Comparison of ENCODE assay signal across 8 cellular contexts in genomic region chr15:90955911-90956310, GRCh38. TPM values are rescaled to one million over a fixed set of nuclear protein-coding genes. Genes with fewer than 3 reads are reported as not detected.
DNase-seq lines count a peak whose midpoint lies in the region; ATAC-seq and TF ChIP-seq lines count a peak whose summit lies in the region.

No MANE protein-coding gene starts in this region.

- H3K36me3 ChIP-seq in Caco-2 (ENCODE audit: control insufficient read depth, insufficient read depth, low read length) (peaks cover 1% of the 10 kb centered on the region), HUES6 (ENCODE audit: control insufficient read depth, insufficient read depth, low read length) (peaks cover 41% of the 10 kb centered on the region), mesenchymal stem cell (ENCODE audit: control insufficient read depth in 1 of 2, insufficient read depth in 2 of 2, low read depth in 1 of 2, low read length in 2 of 2) (peaks cover 37 to 53% of the 10 kb centered on the region in 2 experiments)

- H3K27ac Mint-ChIP-seq in Caco-2 (ENCODE audit: unreplicated experiment) = peak overlapping the region; percentile 87
- peak overlapping the region; percentile 97 for H3K27ac Mint-ChIP-seq in T-helper 2 cell treated with Interferon-gamma antibody and Interleukin-4, amounts not matched to agents 5 μg/mL and 100 μg/mL, for 36 hours

- H3K4me2 ChIP-seq in mesenchymal stem cell (ENCODE audit: low read length, poor library complexity, severe bottlenecking) = no peak overlapping the region

- H3K4me1 Mint-ChIP-seq in Caco-2 (ENCODE audit: low read depth, unreplicated experiment) = peaks cover 10% of the 10 kb centered on the region
- peaks cover 5% of the 10 kb centered on the region for H3K4me1 Mint-ChIP-seq in T-helper 2 cell treated with Interferon-gamma antibody and Interleukin-4, amounts not matched to agents 5 μg/mL and 100 μg/mL, for 36 hours (ENCODE audit: low read depth)

- no peak overlapping the region for H2BK12ac ChIP-seq in mesenchymal stem cell (ENCODE audit: low read length in 2 of 2)

- no peak overlapping the region for H3K23ac ChIP-seq in mesenchymal stem cell (ENCODE audit: low read length in 2 of 2)

- H3K4me3 ChIP-seq in Caco-2 (ENCODE audit: low read depth, low read length) (peak overlapping the region; percentile 99), HUES6 (ENCODE audit: low read depth, low read length) (peak overlapping the region; percentile 78), mesenchymal stem cell (ENCODE audit: insufficient read depth in 1 of 2, low read depth in 1 of 2, low read length in 2 of 2) (peak overlapping the region in 1 of 2 experiments; percentile 86)

- peaks cover 55% of the 10 kb centered on the region for H3K36me3 Mint-ChIP-seq in Caco-2 (ENCODE audit: insufficient read depth, unreplicated experiment)
- H3K36me3 Mint-ChIP-seq in T-helper 2 cell treated with Interferon-gamma antibody and Interleukin-4, amounts not matched to agents 5 μg/mL and 100 μg/mL, for 36 hours (ENCODE audit: low read depth) = peaks cover 50% of the 10 kb centered on the region

- 83% methylated on average over 8 of the region's 9 CpGs for WGBS in mesenchymal stem cell

- POLR2A ChIA-PET in Caco-2 (lab: Charles Lee) = interaction anchor here (0.5 to 0.7 kb wide), 2 partner anchors 13 to 39 kb away, joined by 4 read pairs; partner anchors contain the start of gene PRC1

- peak overlapping the region; percentile 35 for H4K8ac ChIP-seq in mesenchymal stem cell (ENCODE audit: low read length)

- H3K79me1 ChIP-seq in mesenchymal stem cell (replicated peaks; ENCODE audit: low read length, poor library complexity, severe bottlenecking) = peaks cover 15% of the 10 kb centered on the region

- H2AK5ac ChIP-seq in mesenchymal stem cell (ENCODE audit: low read length, severe bottlenecking) = no peak overlapping the region

- no peak overlapping the region for H4K91ac ChIP-seq in mesenchymal stem cell (ENCODE audit: low read length)

- H2AFZ ChIP-seq in mesenchymal stem cell (ENCODE audit: low read depth, low read length) = no peak overlapping the region

- H3K27ac ChIP-seq in HUES6 (ENCODE audit: low read depth, low read length) = no peak overlapping the region
- no peak overlapping the region for H3K27ac ChIP-seq in mesenchymal stem cell (ENCODE audit: low read length, poor library complexity, severe bottlenecking)

- no peak overlapping the region for H3K4ac ChIP-seq in mesenchymal stem cell (ENCODE audit: low read depth in 1 of 2, low read length in 2 of 2)

- H2BK15ac ChIP-seq in mesenchymal stem cell (ENCODE audit: low read depth, poor library complexity, severe bottlenecking) = no peak overlapping the region

- H3K9me3 Mint-ChIP-seq in Caco-2 (ENCODE audit: unreplicated experiment) = no peaks in the 10 kb centered on the region
- H3K9me3 Mint-ChIP-seq in T-helper 2 cell treated with Interferon-gamma antibody and Interleukin-4, amounts not matched to agents 5 μg/mL and 100 μg/mL, for 36 hours = no peaks in the 10 kb centered on the region

- no peak for ATAC-seq in GM19395 (IDR thresholded peaks at IDR 0.05; ENCODE audit: unreplicated experiment)

- H3K27me3 ChIP-seq in Caco-2 (replicated peaks; ENCODE audit: control insufficient read depth, insufficient read depth, low read length) (no peaks in the 10 kb centered on the region), HUES6 (ENCODE audit: control insufficient read depth, insufficient read depth, low read length) (peaks cover 6% of the 10 kb centered on the region; the same call in 1 of the 2 replicates), mesenchymal stem cell (ENCODE audit: control insufficient read depth in 1 of 2, insufficient read depth in 1 of 2, low read length in 2 of 2) (no peaks in the 10 kb centered on the region)

- no peaks in the 10 kb centered on the region for H3K9me3 ChIP-seq in Caco-2
- no peaks in the 10 kb centered on the region for H3K9me3 ChIP-seq in HUES6 (ENCODE audit: control insufficient read depth, insufficient read depth, low read depth, low read length)
- no peaks in the 10 kb centered on the region for H3K9me3 ChIP-seq in mesenchymal stem cell (ENCODE audit: control insufficient read depth, low read length)

- BruUV-seq in Caco-2 (replicated peaks; lab: Mats Ljungman, UMichigan) = no TSS peak

- H3K4me3 Mint-ChIP-seq in Caco-2 (ENCODE audit: unreplicated experiment) = peak overlapping the region; percentile 76
- peak overlapping the region; percentile 90 for H3K4me3 Mint-ChIP-seq in T-helper 2 cell treated with Interferon-gamma antibody and Interleukin-4, amounts not matched to agents 5 μg/mL and 100 μg/mL, for 36 hours

- no peak overlapping the region for H2BK120ac ChIP-seq in mesenchymal stem cell (ENCODE audit: low read depth, low read length)

- no peak overlapping the region for H2BK5ac ChIP-seq in mesenchymal stem cell (ENCODE audit: low read depth, low read length, poor library complexity, severe bottlenecking)

- H3K9ac ChIP-seq in HUES6 (ENCODE audit: low read length) = peak overlapping the region; percentile 42
- peak overlapping the region; percentile 78 for H3K9ac ChIP-seq in mesenchymal stem cell (ENCODE audit: low read length)

- H3K14ac ChIP-seq in mesenchymal stem cell (ENCODE audit: low read length in 2 of 2) = no peak overlapping the region

- TF ChIP-seq CTCF in Caco-2 (IDR thresholded peaks at IDR 0.05; ENCODE audit: insufficient read depth in 1 of 2, low read depth in 1 of 2, low read length in 1 of 2, severe bottlenecking in 1 of 2, unreplicated experiment in 1 of 2) = no peak

- no peaks in the 10 kb centered on the region for H3K27me3 Mint-ChIP-seq in Caco-2 (ENCODE audit: insufficient read depth, unreplicated experiment)
- H3K27me3 Mint-ChIP-seq in T-helper 2 cell treated with Interferon-gamma antibody and Interleukin-4, amounts not matched to agents 5 μg/mL and 100 μg/mL, for 36 hours (ENCODE audit: low read depth) = no peaks in the 10 kb centered on the region

- CTCF ChIA-PET in Caco-2 (lab: Charles Lee) = interaction anchor here (0.6 to 2.5 kb wide), 4 partner anchors 24 to 316 kb away, joined by 3 to 12 read pairs (median 3); partner anchors contain the start of gene HDDC3

- DNase-seq in Caco-2 (no peak), mesenchymal stem cell (no peak), Ammon's horn (ENCODE audit: low spot score) (no peak), germinal center (ENCODE audit: low spot score) (no peak), mesenteric fat pad (ENCODE audit: low spot score) (no peak)
- DNase-seq in T-helper 2 cell treated with Interferon-gamma antibody and Interleukin-4, amounts not matched to agents 5 μg/mL and 100 μg/mL, for 36 hours (ENCODE audit: low spot score) = no peak

- H3K4me1 ChIP-seq in Caco-2 (peaks cover 4% of the 10 kb centered on the region), HUES6 (ENCODE audit: control insufficient read depth, insufficient read depth, low read length) (peaks cover 14% of the 10 kb centered on the region), mesenchymal stem cell (ENCODE audit: control insufficient read depth, insufficient read depth, low read depth, low read length) (peaks cover 21% of the 10 kb centered on the region)

- no peak overlapping the region for H3K18ac ChIP-seq in mesenchymal stem cell (ENCODE audit: low read depth in 1 of 2, low read length in 2 of 2)

- intact Hi-C loops in Caco-2 (cut with micrococcal nuclease; ENCODE audit: unreplicated experiment) = loop anchor here (2.0 to 5.0 kb wide), 2 partner anchors 21 to 36 kb away; partner anchors contain the start of genes PRC1 and UNC45A

RNA-seq across cellular contexts. Expression of gene RCCD1, which starts 1.2 kb away (rescaled TPM):
- total RNA-seq in Caco-2 (2022) (26.1 and 29.6 TPM in 2 replicates), mesenteric fat pad (8.3 TPM)
- 5.6 TPM for polyA plus RNA-seq in mesenchymal stem cell (2013, experiment 1 of 2)
- 5.7 TPM for polyA plus RNA-seq in mesenchymal stem cell (2013, experiment 2 of 2)

RNA-seq across cellular contexts. Expression of gene UNC45A, which starts 20.8 kb away (rescaled TPM):
- total RNA-seq in Caco-2 (2022) (62.6 and 63.8 TPM in 2 replicates), mesenteric fat pad (52.9 TPM)
- polyA plus RNA-seq in mesenchymal stem cell (2013, experiment 1 of 2) = 30.4 TPM
- 28.6 TPM for polyA plus RNA-seq in mesenchymal stem cell (2013, experiment 2 of 2)

RNA-seq across cellular contexts. Expression of gene HDDC3, which starts 23.6 kb away (rescaled TPM):
- 20.0 and 21.6 TPM in 2 replicates for total RNA-seq in Caco-2 (2022)
- polyA plus RNA-seq in mesenchymal stem cell (2013, experiment 1 of 2) = 7.3 TPM
- 7.2 TPM for polyA plus RNA-seq in mesenchymal stem cell (2013, experiment 2 of 2)
- total RNA-seq in mesenteric fat pad = 17.1 TPM

RNA-seq across cellular contexts. Expression of gene PRC1, which starts 38.4 kb away (rescaled TPM):
- 142 and 145 TPM in 2 replicates for total RNA-seq in Caco-2 (2022)
- polyA plus RNA-seq in mesenchymal stem cell (2013, experiment 1 of 2) = 24.0 TPM
- polyA plus RNA-seq in mesenchymal stem cell (2013, experiment 2 of 2) = 24.6 TPM
- total RNA-seq in mesenteric fat pad = 3.8 TPM

RNA-seq across cellular contexts. Expression of gene MAN2A2, which starts 52.8 kb away (rescaled TPM):
- total RNA-seq in Caco-2 (2022) (64.9 and 69.8 TPM in 2 replicates), mesenteric fat pad (104 TPM)
- polyA plus RNA-seq in mesenchymal stem cell (2013, experiment 1 of 2) = 23.9 TPM
- 23.2 TPM for polyA plus RNA-seq in mesenchymal stem cell (2013, experiment 2 of 2)
